1 cellular context compared by ENCODE assay signal in genomic region chr1:27624467-27625233, GRCh38.
TF ChIP-seq lines count a peak whose summit lies in the region.

No MANE protein-coding gene starts in this region.

TF ChIP-seq in H1, 55 proteins besides CTCF, POLR2A, EP300 and RAD21:
- TF ChIP-seq NRF1 (IDR thresholded peaks at IDR 0.05; ENCODE audit: low read depth, low read length) (no peak), EZH2 (IDR thresholded peaks at IDR 0.05; ENCODE audit: low read depth, low read length, severe bottlenecking) (no peak), GTF2F1 (IDR thresholded peaks at IDR 0.05; ENCODE audit: borderline replicate concordance, low read depth, low read length) (no peak), ASH2L (IDR thresholded peaks at IDR 0.05; ENCODE audit: low read length) (no peak), SIN3A (conservative IDR thresholded peaks at IDR 0.05 in 1 of 2, IDR thresholded peaks at IDR 0.05 in 1 of 2; ENCODE audit: low read depth in 1 of 2, low read length in 2 of 2) (no peak), TAF7 (optimal IDR thresholded peaks at IDR 0.05; ENCODE audit: borderline replicate concordance, low read depth, low read length) (no peak), ATF3 (IDR thresholded peaks at IDR 0.05; ENCODE audit: insufficient read depth, low read depth, low read length) (no peak), BRCA1 (IDR thresholded peaks at IDR 0.05; ENCODE audit: low read depth, low read length) (no peak), FOSL1 (IDR thresholded peaks at IDR 0.05; ENCODE audit: insufficient read depth, low read depth, low read length) (no peak), KDM1A (IDR thresholded peaks at IDR 0.05; ENCODE audit: borderline replicate concordance, low read length) (no peak), CHD7 (IDR thresholded peaks at IDR 0.05; ENCODE audit: insufficient replicate concordance, low read length) (no peak), SP2 (IDR thresholded peaks at IDR 0.05; ENCODE audit: low read length) (no peak), EGR1 (IDR thresholded peaks at IDR 0.05; ENCODE audit: borderline replicate concordance, low read depth, low read length) (no peak), POLR2AphosphoS5 (IDR thresholded peaks at IDR 0.05; ENCODE audit: low read depth, low read length) (no peak), SAP30 (IDR thresholded peaks at IDR 0.05; ENCODE audit: insufficient read depth, insufficient replicate concordance, low read length) (no peak), MAFK (IDR thresholded peaks at IDR 0.05; ENCODE audit: low read depth, low read length) (no peak), SIRT6 (IDR thresholded peaks at IDR 0.05; ENCODE audit: low read length) (no peak), CHD1 (IDR thresholded peaks at IDR 0.05; ENCODE audit: low read depth, low read length) (no peak)
